1 cellular context compared by ENCODE assay signal in genomic region chr3:25091938-25092337, GRCh38.
TF ChIP-seq lines count a peak whose summit lies in the region.

No MANE protein-coding gene starts in this region.

TF ChIP-seq in HepG2, 621 proteins besides CTCF, POLR2A, EP300 and RAD21:
- TF ChIP-seq CSRNP2 (CRISPR knock-in tag; conservative IDR thresholded peaks at IDR 0.05; ENCODE audit: low read depth) (no peak), MAFK (conservative IDR thresholded peaks at IDR 0.05 in 1 of 2, IDR thresholded peaks at IDR 0.05 in 1 of 2; ENCODE audit: low read length in 2 of 2) (peak; percentile 93 to 96), MZF1 (CRISPR knock-in tag; IDR thresholded peaks at IDR 0.05; ENCODE audit: borderline replicate concordance) (no peak), MAFF (IDR thresholded peaks at IDR 0.05; ENCODE audit: low read depth, low read length) (peak; percentile 94), ATF6 (CRISPR knock-in tag; conservative IDR thresholded peaks at IDR 0.05) (no peak), REL (CRISPR knock-in tag; conservative IDR thresholded peaks at IDR 0.05) (no peak), SALL1 (CRISPR knock-in tag; IDR thresholded peaks at IDR 0.05) (no peak)
TF ChIP-seq in HepG2: peak in this region for 2.
